ENCODE assay signal across 1 cellular context in genomic region chr6:12020187-12020791, GRCh38.
A peak's percentile ranks its signal among the peaks of the same experiment; 100 is the strongest.
TF ChIP-seq lines count a peak whose summit lies in the region.

No MANE protein-coding gene starts in this region.

TF ChIP-seq in K562, 482 proteins besides CTCF, POLR2A, EP300 and RAD21 (continued from another document and continues in another):
- TF ChIP-seq, protein P1, sequence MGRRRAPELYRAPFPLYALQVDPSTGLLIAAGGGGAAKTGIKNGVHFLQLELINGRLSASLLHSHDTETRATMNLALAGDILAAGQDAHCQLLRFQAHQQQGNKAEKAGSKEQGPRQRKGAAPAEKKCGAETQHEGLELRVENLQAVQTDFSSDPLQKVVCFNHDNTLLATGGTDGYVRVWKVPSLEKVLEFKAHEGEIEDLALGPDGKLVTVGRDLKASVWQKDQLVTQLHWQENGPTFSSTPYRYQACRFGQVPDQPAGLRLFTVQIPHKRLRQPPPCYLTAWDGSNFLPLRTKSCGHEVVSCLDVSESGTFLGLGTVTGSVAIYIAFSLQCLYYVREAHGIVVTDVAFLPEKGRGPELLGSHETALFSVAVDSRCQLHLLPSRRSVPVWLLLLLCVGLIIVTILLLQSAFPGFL (CRISPR knock-in tag; IDR thresholded peaks at IDR 0.05), result no peak
- TF ChIP-seq ZBTB8A (IDR thresholded peaks at IDR 0.05; ENCODE audit: partially characterized antibody), result no peak
- no peak for TF ChIP-seq ZBED1 (IDR thresholded peaks at IDR 0.05)
- TF ChIP-seq SMAD4 (CRISPR knock-in tag; conservative IDR thresholded peaks at IDR 0.05), result peak; percentile 70
- TF ChIP-seq, protein P2, sequence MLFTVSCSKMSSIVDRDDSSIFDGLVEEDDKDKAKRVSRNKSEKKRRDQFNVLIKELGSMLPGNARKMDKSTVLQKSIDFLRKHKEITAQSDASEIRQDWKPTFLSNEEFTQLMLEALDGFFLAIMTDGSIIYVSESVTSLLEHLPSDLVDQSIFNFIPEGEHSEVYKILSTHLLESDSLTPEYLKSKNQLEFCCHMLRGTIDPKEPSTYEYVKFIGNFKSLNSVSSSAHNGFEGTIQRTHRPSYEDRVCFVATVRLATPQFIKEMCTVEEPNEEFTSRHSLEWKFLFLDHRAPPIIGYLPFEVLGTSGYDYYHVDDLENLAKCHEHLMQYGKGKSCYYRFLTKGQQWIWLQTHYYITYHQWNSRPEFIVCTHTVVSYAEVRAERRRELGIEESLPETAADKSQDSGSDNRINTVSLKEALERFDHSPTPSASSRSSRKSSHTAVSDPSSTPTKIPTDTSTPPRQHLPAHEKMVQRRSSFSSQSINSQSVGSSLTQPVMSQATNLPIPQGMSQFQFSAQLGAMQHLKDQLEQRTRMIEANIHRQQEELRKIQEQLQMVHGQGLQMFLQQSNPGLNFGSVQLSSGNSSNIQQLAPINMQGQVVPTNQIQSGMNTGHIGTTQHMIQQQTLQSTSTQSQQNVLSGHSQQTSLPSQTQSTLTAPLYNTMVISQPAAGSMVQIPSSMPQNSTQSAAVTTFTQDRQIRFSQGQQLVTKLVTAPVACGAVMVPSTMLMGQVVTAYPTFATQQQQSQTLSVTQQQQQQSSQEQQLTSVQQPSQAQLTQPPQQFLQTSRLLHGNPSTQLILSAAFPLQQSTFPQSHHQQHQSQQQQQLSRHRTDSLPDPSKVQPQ (CRISPR knock-in tag; IDR thresholded peaks at IDR 0.05; ENCODE audit: borderline replicate concordance), result no peak
- no peak for TF ChIP-seq CHD2 (IDR thresholded peaks at IDR 0.05; ENCODE audit: low read depth, low read length)
- TF ChIP-seq MTA1 (IDR thresholded peaks at IDR 0.05; ENCODE audit: borderline replicate concordance), result no peak
- TF ChIP-seq, protein P3, sequence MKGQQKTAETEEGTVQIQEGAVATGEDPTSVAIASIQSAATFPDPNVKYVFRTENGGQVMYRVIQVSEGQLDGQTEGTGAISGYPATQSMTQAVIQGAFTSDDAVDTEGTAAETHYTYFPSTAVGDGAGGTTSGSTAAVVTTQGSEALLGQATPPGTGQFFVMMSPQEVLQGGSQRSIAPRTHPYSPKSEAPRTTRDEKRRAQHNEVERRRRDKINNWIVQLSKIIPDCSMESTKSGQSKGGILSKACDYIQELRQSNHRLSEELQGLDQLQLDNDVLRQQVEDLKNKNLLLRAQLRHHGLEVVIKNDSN (CRISPR knock-in tag; IDR thresholded peaks at IDR 0.05), result no peak
- peak; percentile 62; the same call in 1 of the 2 replicates for TF ChIP-seq EHMT2 (IDR thresholded peaks at IDR 0.05)
- TF ChIP-seq, protein P4, sequence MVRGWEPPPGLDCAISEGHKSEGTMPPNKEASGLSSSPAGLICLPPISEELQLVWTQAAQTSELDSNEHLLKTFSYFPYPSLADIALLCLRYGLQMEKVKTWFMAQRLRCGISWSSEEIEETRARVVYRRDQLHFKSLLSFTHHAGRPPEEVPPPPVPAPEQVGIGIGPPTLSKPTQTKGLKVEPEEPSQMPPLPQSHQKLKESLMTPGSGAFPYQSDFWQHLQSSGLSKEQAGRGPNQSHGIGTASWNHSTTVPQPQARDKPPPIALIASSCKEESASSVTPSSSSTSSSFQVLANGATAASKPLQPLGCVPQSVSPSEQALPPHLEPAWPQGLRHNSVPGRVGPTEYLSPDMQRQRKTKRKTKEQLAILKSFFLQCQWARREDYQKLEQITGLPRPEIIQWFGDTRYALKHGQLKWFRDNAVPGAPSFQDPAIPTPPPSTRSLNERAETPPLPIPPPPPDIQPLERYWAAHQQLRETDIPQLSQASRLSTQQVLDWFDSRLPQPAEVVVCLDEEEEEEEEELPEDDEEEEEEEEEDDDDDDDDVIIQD (CRISPR knock-in tag; IDR thresholded peaks at IDR 0.05), result no peak
- no peak for TF ChIP-seq CHD4 (IDR thresholded peaks at IDR 0.05; ENCODE audit: insufficient read depth, insufficient replicate concordance, low read depth, low read length, poor library complexity, severe bottlenecking)
- no peak for TF ChIP-seq ZNF24 (IDR thresholded peaks at IDR 0.05)
- TF ChIP-seq, protein P5, sequence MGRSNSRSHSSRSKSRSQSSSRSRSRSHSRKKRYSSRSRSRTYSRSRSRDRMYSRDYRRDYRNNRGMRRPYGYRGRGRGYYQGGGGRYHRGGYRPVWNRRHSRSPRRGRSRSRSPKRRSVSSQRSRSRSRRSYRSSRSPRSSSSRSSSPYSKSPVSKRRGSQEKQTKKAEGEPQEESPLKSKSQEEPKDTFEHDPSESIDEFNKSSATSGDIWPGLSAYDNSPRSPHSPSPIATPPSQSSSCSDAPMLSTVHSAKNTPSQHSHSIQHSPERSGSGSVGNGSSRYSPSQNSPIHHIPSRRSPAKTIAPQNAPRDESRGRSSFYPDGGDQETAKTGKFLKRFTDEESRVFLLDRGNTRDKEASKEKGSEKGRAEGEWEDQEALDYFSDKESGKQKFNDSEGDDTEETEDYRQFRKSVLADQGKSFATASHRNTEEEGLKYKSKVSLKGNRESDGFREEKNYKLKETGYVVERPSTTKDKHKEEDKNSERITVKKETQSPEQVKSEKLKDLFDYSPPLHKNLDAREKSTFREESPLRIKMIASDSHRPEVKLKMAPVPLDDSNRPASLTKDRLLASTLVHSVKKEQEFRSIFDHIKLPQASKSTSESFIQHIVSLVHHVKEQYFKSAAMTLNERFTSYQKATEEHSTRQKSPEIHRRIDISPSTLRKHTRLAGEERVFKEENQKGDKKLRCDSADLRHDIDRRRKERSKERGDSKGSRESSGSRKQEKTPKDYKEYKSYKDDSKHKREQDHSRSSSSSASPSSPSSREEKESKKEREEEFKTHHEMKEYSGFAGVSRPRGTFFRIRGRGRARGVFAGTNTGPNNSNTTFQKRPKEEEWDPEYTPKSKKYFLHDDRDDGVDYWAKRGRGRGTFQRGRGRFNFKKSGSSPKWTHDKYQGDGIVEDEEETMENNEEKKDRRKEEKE (IDR thresholded peaks at IDR 0.05; ENCODE audit: borderline replicate concordance in 1 of 2, control insufficient read depth in 1 of 2, low read depth in 2 of 2, low read length in 1 of 2), result no peak
- no peak for TF ChIP-seq GTF2F1 (IDR thresholded peaks at IDR 0.05; ENCODE audit: low read depth, low read length)
- TF ChIP-seq DPF2 (IDR thresholded peaks at IDR 0.05), result peak; percentile 57
- no peak for TF ChIP-seq MCM2 (IDR thresholded peaks at IDR 0.05; ENCODE audit: low read depth)
- no peak for TF ChIP-seq TCFL5 (CRISPR knock-in tag; conservative IDR thresholded peaks at IDR 0.05)
- no peak for TF ChIP-seq MBD1 (CRISPR knock-in tag; IDR thresholded peaks at IDR 0.05)
- TF ChIP-seq HLTF (IDR thresholded peaks at IDR 0.05), result no peak
- TF ChIP-seq PHF21A (IDR thresholded peaks at IDR 0.05; ENCODE audit: borderline replicate concordance, low read depth), result no peak
- TF ChIP-seq BRD4 (IDR thresholded peaks at IDR 0.05), result no peak
- 0 out of 4 replicates have a peak, but pooled peaks of 1 of the 2 experiments have one; percentile 19 for TF ChIP-seq MAZ (CRISPR knock-in tag; conservative IDR thresholded peaks at IDR 0.05 in 1 of 2, IDR thresholded peaks at IDR 0.05 in 1 of 2)
- no peak for TF ChIP-seq NR2C2 (CRISPR knock-in tag; IDR thresholded peaks at IDR 0.05)
- peak; percentile 48; the same call in 1 of the 2 replicates for TF ChIP-seq NR2C2 (tag; IDR thresholded peaks at IDR 0.05)
- 0 out of 2 replicates have a peak, but pooled peaks have one; percentile 11 for TF ChIP-seq ZNF57 (CRISPR knock-in tag; IDR thresholded peaks at IDR 0.05)
- no peak for TF ChIP-seq ZNF134 (CRISPR knock-in tag; conservative IDR thresholded peaks at IDR 0.05)
- TF ChIP-seq MEIS2 (IDR thresholded peaks at IDR 0.05; ENCODE audit: partially characterized antibody), result peak; percentile 6
- peak in 1 of 2 experiments; percentile 24; a peak in 1 of 4 replicates for TF ChIP-seq RCOR1 (IDR thresholded peaks at IDR 0.05; ENCODE audit: borderline replicate concordance in 1 of 2, low read depth in 2 of 2, low read length in 2 of 2)
- TF ChIP-seq SMARCE1 (IDR thresholded peaks at IDR 0.05), result no peak
- no peak for TF ChIP-seq ZNF589 (CRISPR knock-in tag; IDR thresholded peaks at IDR 0.05; ENCODE audit: low read depth)
- TF ChIP-seq PTTG1 (tag; IDR thresholded peaks at IDR 0.05; ENCODE audit: low read depth), result no peak
- TF ChIP-seq ILK (tag; IDR thresholded peaks at IDR 0.05; ENCODE audit: borderline replicate concordance, low read depth), result no peak
- no peak for TF ChIP-seq PCBP1 (IDR thresholded peaks at IDR 0.05; ENCODE audit: low read depth, low read length, poor library complexity, severe bottlenecking)
- TF ChIP-seq BHLHE40 (IDR thresholded peaks at IDR 0.05; ENCODE audit: low read length), result no peak
- no peak for TF ChIP-seq ZHX1 (conservative IDR thresholded peaks at IDR 0.05; ENCODE audit: low read length)
- TF ChIP-seq TAL1 (IDR thresholded peaks at IDR 0.05), result no peak
- TF ChIP-seq ZKSCAN8 (CRISPR knock-in tag; IDR thresholded peaks at IDR 0.05), result no peak
- 0 out of 2 replicates have a peak, but pooled peaks have one; percentile 24 for TF ChIP-seq ZNF717 (CRISPR knock-in tag; IDR thresholded peaks at IDR 0.05)
- TF ChIP-seq YY1 (IDR thresholded peaks at IDR 0.05; ENCODE audit: borderline replicate concordance in 1 of 3, control insufficient read depth in 1 of 3, extremely low read depth in 1 of 3, insufficient read depth in 3 of 3, insufficient read length in 1 of 3, insufficient replicate concordance in 2 of 3, low read depth in 1 of 3, low read length in 2 of 3), result peak in 1 of 3 experiments; percentile 21
- 0 out of 2 replicates have a peak, but pooled peaks have one; percentile 33 for TF ChIP-seq RUNX1 (IDR thresholded peaks at IDR 0.05; ENCODE audit: low read depth)
- TF ChIP-seq SIRT6 (IDR thresholded peaks at IDR 0.05; ENCODE audit: low read depth, low read length), result no peak
- TF ChIP-seq PHF20 (IDR thresholded peaks at IDR 0.05; ENCODE audit: partially characterized antibody), result no peak
- TF ChIP-seq EP400 (IDR thresholded peaks at IDR 0.05), result peak; percentile 10; the same call in 1 of the 2 replicates
- TF ChIP-seq HDAC2 (IDR thresholded peaks at IDR 0.05), result 0 out of 2 replicates have a peak, but pooled peaks have one; percentile 30
- no peak for TF ChIP-seq NCOA6 (IDR thresholded peaks at IDR 0.05)
- TF ChIP-seq MYC (IDR thresholded peaks at IDR 0.05; ENCODE audit: low read depth, low read length), result peak; percentile 14; the same call in 1 of the 2 replicates
- no peak for TF ChIP-seq MYC (CRISPR knock-in tag; IDR thresholded peaks at IDR 0.05; ENCODE audit: borderline replicate concordance, low read depth)
- TF ChIP-seq BRF1 (IDR thresholded peaks at IDR 0.05; ENCODE audit: borderline replicate concordance, extremely low read depth, insufficient read length), result no peak
- no peak for TF ChIP-seq TEAD2 (tag; IDR thresholded peaks at IDR 0.05)
- TF ChIP-seq ZNF449 (CRISPR knock-in tag; IDR thresholded peaks at IDR 0.05), result no peak
- TF ChIP-seq CBFA2T3 (IDR thresholded peaks at IDR 0.05), result peak; percentile 33; the same call in 1 of the 2 replicates
- no peak for TF ChIP-seq ZNF778 (CRISPR knock-in tag; IDR thresholded peaks at IDR 0.05)
- no peak for TF ChIP-seq XRCC4 (IDR thresholded peaks at IDR 0.05; ENCODE audit: extremely low read depth, insufficient read depth, insufficient read length)
- TF ChIP-seq ARID3A (IDR thresholded peaks at IDR 0.05; ENCODE audit: borderline replicate concordance, low read depth, low read length), result no peak
- no peak for TF ChIP-seq ZNF121 (CRISPR knock-in tag; conservative IDR thresholded peaks at IDR 0.05)
